Comparison of ENCODE assay signal across 17 cellular contexts in the genomic region with DNA sequence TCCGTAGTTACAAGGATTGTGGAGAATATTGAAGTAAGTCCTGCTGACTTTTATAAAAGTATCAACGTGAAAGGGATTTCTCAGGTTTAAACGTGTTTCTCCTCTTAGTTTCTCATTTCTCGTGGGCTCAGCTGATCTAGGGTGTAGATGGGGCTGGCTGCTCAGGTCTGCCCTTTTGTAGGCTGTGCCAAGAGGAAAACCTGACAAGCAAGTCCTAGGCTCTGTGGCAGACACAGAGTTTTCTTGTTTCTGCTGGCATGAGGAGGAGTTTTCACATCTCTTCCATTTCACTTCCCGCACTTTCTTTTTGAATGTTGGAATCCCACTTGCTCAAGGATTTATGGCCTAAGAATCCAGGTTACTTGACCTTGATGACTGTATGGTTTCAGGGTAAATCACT.
"Had no signal": no experiment of that assay in that cellular context is flagged by ENCODE, and none has a peak within 500 bp of the region (broad histone marks: within the 10 kb centered on the region; RNA-seq: fewer than 3 reads in every experiment).

No MANE protein-coding gene starts in this region.

- H3K27ac ChIP-seq: ascending aorta, brain microvascular endothelial cell, upper lobe of right lung, WERI-Rb-1 had no signal

- H3K4me3 ChIP-seq: ascending aorta, mucosa of descending colon, smooth muscle cell, upper lobe of right lung had no signal

- H3K4me3 Mint-ChIP-seq: central memory CD8-positive, alpha-beta T cell; nephron progenitor cell had no signal

- H3K27me3 ChIP-seq: ascending aorta, brain microvascular endothelial cell, upper lobe of right lung had no signal

- H3K4me2 ChIP-seq: smooth muscle cell had no signal

- H3K27me3 Mint-ChIP-seq: central memory CD8-positive, alpha-beta T cell had no signal

- ATAC-seq: activated naive CD4-positive, alpha-beta T cell treated with anti-CD3 and anti-CD28 coated beads, Interleukin-2, amount 50 U/mL, for 72 hours; left colon; mucosa of descending colon; sciatic nerve; upper lobe of right lung had no signal

- H3K9me3 ChIP-seq: ascending aorta, mucosa of descending colon, upper lobe of right lung had no signal

- H3K4me1 ChIP-seq: ascending aorta, upper lobe of right lung had no signal

- H3K9me3 Mint-ChIP-seq: activated naive CD4-positive, alpha-beta T cell treated with anti-CD3 and anti-CD28 coated beads, Interleukin-2, amount 50 U/mL, for 72 hours; central memory CD8-positive, alpha-beta T cell; nephron progenitor cell had no signal

- H3K27ac Mint-ChIP-seq: activated naive CD4-positive, alpha-beta T cell treated with anti-CD3 and anti-CD28 coated beads, Interleukin-2, amount 50 U/mL, for 72 hours had no signal

- DNase-seq: activated CD4-positive, alpha-beta T cell treated with anti-CD3 and anti-CD28 coated beads for 1 hour; activated T-cell treated with anti-CD3 and anti-CD28 coated beads, Interleukin-2, amount 50 U/mL, for 1 hour; brain microvascular endothelial cell; effector memory CD4-positive, alpha-beta T cell; left colon; mucosa of descending colon; nephron progenitor cell; nucleus accumbens; posterior cingulate gyrus; stimulated activated CD8-positive, alpha-beta memory T cell treated with anti-CD3 and anti-CD28 coated beads, Interleukin-4, amount 100 ng/mL, for 48 hours; upper lobe of right lung had no signal

- H3K36me3 Mint-ChIP-seq: activated naive CD4-positive, alpha-beta T cell treated with anti-CD3 and anti-CD28 coated beads, Interleukin-2, amount 50 U/mL, for 72 hours had no signal
